22 cellular contexts compared by ENCODE assay signal in genomic region chr17:39339272-39339671, GRCh38.
"Had no signal": no experiment of that assay in that cellular context is flagged by ENCODE, and none has a peak within 500 bp of the region (broad histone marks: within the 10 kb centered on the region; RNA-seq: fewer than 3 reads in every experiment).

No MANE protein-coding gene starts in this region.

- H3K4me3 Mint-ChIP-seq: activated CD4-positive, alpha-beta T cell treated with anti-CD3 and anti-CD28 coated beads, Interleukin-2, amount 10 ng/mL, durations not matched to agents 24 days and 14 days; activated CD8-positive, alpha-beta T cell treated with anti-CD3 and anti-CD28 coated beads for 36 hours; activated naive CD4-positive, alpha-beta T cell treated with anti-CD3 and anti-CD28 coated beads for 36 hours; activated naive CD8-positive, alpha-beta T cell treated with anti-CD3 and anti-CD28 coated beads, Interleukin-2, amount 50 U/mL, for 24 hours; central memory CD8-positive, alpha-beta T cell; nephron progenitor cell had no signal

- H3K4me1 Mint-ChIP-seq: activated CD4-positive, alpha-beta T cell treated with anti-CD3 and anti-CD28 coated beads, Interleukin-2, amount 10 ng/mL, durations not matched to agents 24 days and 14 days; activated naive CD8-positive, alpha-beta T cell treated with anti-CD3 and anti-CD28 coated beads, Interleukin-2, amount 50 U/mL, for 24 hours had no signal

- H3K27me3 ChIP-seq: ascending aorta, colonic mucosa, gastroesophageal sphincter, tibial artery, uterus had no signal

- ATAC-seq: activated CD8-positive, alpha-beta T cell treated with anti-CD3 and anti-CD28 coated beads for 36 hours; activated naive CD8-positive, alpha-beta T cell treated with anti-CD3 and anti-CD28 coated beads, Interleukin-2, amount 50 U/mL, for 24 hours; esophagus mucosa; gastroesophageal sphincter had no signal

- H3K27ac Mint-ChIP-seq: activated CD4-positive, alpha-beta T cell treated with anti-CD3 and anti-CD28 coated beads, Interleukin-2, amount 10 ng/mL, durations not matched to agents 24 days and 14 days; activated CD8-positive, alpha-beta T cell treated with anti-CD3 and anti-CD28 coated beads for 36 hours; activated naive CD4-positive, alpha-beta T cell treated with anti-CD3 and anti-CD28 coated beads for 36 hours; activated naive CD8-positive, alpha-beta T cell treated with anti-CD3 and anti-CD28 coated beads, Interleukin-2, amount 50 U/mL, for 24 hours; activated T-helper 2 cell treated with anti-CD3 and anti-CD28 coated beads, Interferon-gamma antibody, Interleukin-2, Interleukin-4, amounts not matched to agents 10 μg/mL and 5 μg/mL and 100 μg/mL, durations not matched to agents 14 hours and 24 hours and 36 hours; nephron progenitor cell had no signal

- H3K27me3 Mint-ChIP-seq: activated CD4-positive, alpha-beta T cell treated with anti-CD3 and anti-CD28 coated beads, Interleukin-2, amount 10 ng/mL, durations not matched to agents 24 days and 14 days; activated CD8-positive, alpha-beta T cell treated with anti-CD3 and anti-CD28 coated beads for 36 hours; activated naive CD8-positive, alpha-beta T cell treated with anti-CD3 and anti-CD28 coated beads, Interleukin-2, amount 50 U/mL, for 24 hours; central memory CD8-positive, alpha-beta T cell had no signal

- DNase-seq: activated CD4-positive, alpha-beta T cell treated with anti-CD3 and anti-CD28 coated beads, Interleukin-2, amount 10 ng/mL, durations not matched to agents 24 days and 14 days; activated CD8-positive, alpha-beta T cell treated with anti-CD3 and anti-CD28 coated beads for 36 hours; activated naive CD4-positive, alpha-beta T cell treated with anti-CD3 and anti-CD28 coated beads for 36 hours; activated naive CD8-positive, alpha-beta T cell treated with anti-CD3 and anti-CD28 coated beads, Interleukin-2, amount 50 U/mL, for 24 hours; activated T-cell treated with anti-CD3 and anti-CD28 coated beads, Interleukin-2, amount 50 U/mL, for 1 hour; colonic mucosa; midbrain; nephron progenitor cell; nucleus accumbens; retina; stimulated activated CD4-positive, alpha-beta T cell treated with anti-CD3 and anti-CD28 coated beads, Interleukin-12 subunit alpha, Interleukin-12 subunit beta, amount 100 ng/mL, for 4 hours; stimulated activated CD4-positive, alpha-beta T cell treated with anti-CD3 and anti-CD28 coated beads, Interleukin-1b, Interleukin-23, amount 100 ng/mL, for 48 hours; stimulated activated naive CD4-positive, alpha-beta T cell treated with Interleukin-2 at 50 U/mL for 16 hours; substantia nigra; tibial artery; uterus had no signal

- H3K4me1 ChIP-seq: ascending aorta, colonic mucosa, tibial artery, uterus had no signal

- H3K36me3 ChIP-seq: ascending aorta, colonic mucosa, uterus had no signal

- H3K4me3 ChIP-seq: ascending aorta, colonic mucosa, gastroesophageal sphincter, lung, tibial artery, uterus had no signal

- H3K27ac ChIP-seq: ascending aorta, colonic mucosa, gastroesophageal sphincter, tibial artery, uterus had no signal

- H3K9me3 ChIP-seq: ascending aorta, colonic mucosa, gastroesophageal sphincter, tibial artery, uterus had no signal
